In genomic region chr15:78683599-78683998, GRCh38 we compare ENCODE assay signal across 2 cellular contexts. TPM values are rescaled to one million over a fixed set of nuclear protein-coding genes. Genes with fewer than 3 reads are reported as not detected.
"Had no signal": no experiment of that assay in that cellular context is flagged by ENCODE, and none has a peak within 500 bp of the region (broad histone marks: within the 10 kb centered on the region; RNA-seq: fewer than 3 reads in every experiment).

No MANE protein-coding gene starts in this region.

RNA-seq across cellular contexts. Expression of gene CHRNB4, which starts 42.6 kb away (rescaled TPM):
- total RNA-seq: HT-29, IMR-90 had no signal
- polyA plus RNA-seq: IMR-90 had no signal
